In the genomic region with DNA sequence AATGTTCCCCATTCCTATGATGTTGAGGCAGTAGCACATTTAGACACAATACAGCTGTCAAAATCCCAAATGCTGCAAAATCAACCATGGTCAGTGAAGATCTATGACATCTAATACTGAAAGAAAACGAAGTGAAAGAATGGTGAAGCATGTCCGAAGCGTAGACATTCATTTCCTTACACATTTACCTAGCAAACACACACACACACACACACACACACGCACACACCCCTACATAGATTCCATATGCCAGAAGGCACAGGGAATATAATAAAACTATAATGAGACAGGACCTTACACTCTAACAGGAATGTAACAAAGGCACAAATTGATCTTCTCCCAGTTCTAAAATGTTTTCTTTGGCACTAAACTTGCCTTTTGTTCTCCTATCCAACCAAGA, we compare ENCODE assay signal across 11 cellular contexts. TPM values are rescaled to one million over a fixed set of nuclear protein-coding genes. Genes with fewer than 3 reads are reported as not detected.
DNase-seq lines count a peak whose midpoint lies in the region; ATAC-seq and TF ChIP-seq lines count a peak whose summit lies in the region.
"Had no signal": no experiment of that assay in that cellular context is flagged by ENCODE, and none has a peak within 500 bp of the region (broad histone marks: within the 10 kb centered on the region; RNA-seq: fewer than 3 reads in every experiment).

No MANE protein-coding gene starts in this region.

- no peak overlapping the region for H3K14ac ChIP-seq in mesenchymal stem cell (ENCODE audit: low read length in 2 of 2)

- peaks cover 52 to 81% of the 10 kb centered on the region in 2 donors for H3K4me1 Mint-ChIP-seq in immature natural killer cell

- no peak overlapping the region for H3K23ac ChIP-seq in mesenchymal stem cell (ENCODE audit: low read length in 2 of 2)

- H3K4me1 ChIP-seq in mesenchymal stem cell (ENCODE audit: control insufficient read depth, insufficient read depth, low read depth, low read length): peaks cover 2% of the 10 kb centered on the region

- H3K36me3 ChIP-seq in mesenchymal stem cell (ENCODE audit: control insufficient read depth in 1 of 2, insufficient read depth in 2 of 2, low read depth in 1 of 2, low read length in 2 of 2): no peaks in the 10 kb centered on the region

- no peak overlapping the region for H4K8ac ChIP-seq in mesenchymal stem cell (ENCODE audit: low read length)

- peaks cover 34% of the 10 kb centered on the region for H3K79me1 ChIP-seq in mesenchymal stem cell (replicated peaks; ENCODE audit: low read length, poor library complexity, severe bottlenecking)

- H2AK5ac ChIP-seq in mesenchymal stem cell (ENCODE audit: low read length, severe bottlenecking): no peak overlapping the region

- H3K27me3 Mint-ChIP-seq in immature natural killer cell (ENCODE audit: low read depth in 3 of 3): peaks cover 0 to 2% (median 2%) of the 10 kb centered on the region in 3 donors

- H2BK120ac ChIP-seq in mesenchymal stem cell (ENCODE audit: low read depth, low read length): no peak overlapping the region

- no peak overlapping the region for H3K4me3 ChIP-seq in mesenchymal stem cell (ENCODE audit: insufficient read depth in 1 of 2, low read depth in 1 of 2, low read length in 2 of 2)
- H3K4me3 ChIP-seq: BLaER1 had no signal

- H2AFZ ChIP-seq in mesenchymal stem cell (ENCODE audit: low read depth, low read length): no peak overlapping the region

- peak overlapping the region in 1 of 6 donors; percentile 39 for H3K27ac Mint-ChIP-seq in immature natural killer cell

- H3K36me3 Mint-ChIP-seq in immature natural killer cell: no peaks in the 10 kb centered on the region

- no peak overlapping the region for H2BK5ac ChIP-seq in mesenchymal stem cell (ENCODE audit: low read depth, low read length, poor library complexity, severe bottlenecking)

- no peak overlapping the region for H2BK12ac ChIP-seq in mesenchymal stem cell (ENCODE audit: low read length in 2 of 2)

- no peak overlapping the region for H3K27ac ChIP-seq in mesenchymal stem cell (ENCODE audit: low read length, poor library complexity, severe bottlenecking)
- H3K27ac ChIP-seq: BLaER1 had no signal

- H3K18ac ChIP-seq in mesenchymal stem cell (ENCODE audit: low read depth in 1 of 2, low read length in 2 of 2): no peak overlapping the region

- ATAC-seq in GM18505 (IDR thresholded peaks at IDR 0.05; ENCODE audit: unreplicated experiment) (peak; percentile 57), GM21723 (IDR thresholded peaks at IDR 0.05; ENCODE audit: unreplicated experiment) (peak; percentile 57), HG03469 (IDR thresholded peaks at IDR 0.05; ENCODE audit: unreplicated experiment) (peak; percentile 62)

- no peaks in the 10 kb centered on the region for H3K9me3 Mint-ChIP-seq in immature natural killer cell

- no peak overlapping the region for H2BK15ac ChIP-seq in mesenchymal stem cell (ENCODE audit: low read depth, poor library complexity, severe bottlenecking)

- no peak overlapping the region for H4K91ac ChIP-seq in mesenchymal stem cell (ENCODE audit: low read length)

- WGBS in mesenchymal stem cell: 91% methylated on average over 4 of the region's 4 CpGs

- no peak overlapping the region for H3K4ac ChIP-seq in mesenchymal stem cell (ENCODE audit: low read depth in 1 of 2, low read length in 2 of 2)

- DNase-seq in mesenchymal stem cell: no peak
- DNase-seq in immature natural killer cell: no peak
- no peak for DNase-seq in activated CD4-positive, alpha-beta T cell treated with anti-CD3 and anti-CD28 coated beads for 4 hours
- DNase-seq in NCI-H2107 treated with DMSO at 0.1 percent for 48 hours (lab: John Stamatoyannopoulos, UW; ENCODE audit: unreplicated experiment): no peak
- no peak for DNase-seq in SHP77 (lab: John Stamatoyannopoulos, UW)
- DNase-seq: posterior cingulate gyrus; stimulated activated CD8-positive, alpha-beta memory T cell treated with anti-CD3 and anti-CD28 coated beads, Interleukin-4, amount 100 ng/mL, for 48 hours had no signal

- no peak overlapping the region for H3K4me3 Mint-ChIP-seq in immature natural killer cell

- peak overlapping the region; percentile 79 for H3K9ac ChIP-seq in mesenchymal stem cell (ENCODE audit: low read length)
- H3K9ac ChIP-seq: BLaER1 had no signal

- no peak overlapping the region for H3K4me2 ChIP-seq in mesenchymal stem cell (ENCODE audit: low read length, poor library complexity, severe bottlenecking)
- H3K4me2 ChIP-seq: BLaER1 had no signal

- TF ChIP-seq POLR2A in GM18505 (IDR thresholded peaks at IDR 0.05; ENCODE audit: borderline replicate concordance, extremely low read depth, insufficient read depth, insufficient read length): no peak

- H3K9me3 ChIP-seq in mesenchymal stem cell (ENCODE audit: control insufficient read depth, low read length): no peaks in the 10 kb centered on the region
- H3K9me3 ChIP-seq: BLaER1 had no signal

- H3K27me3 ChIP-seq in mesenchymal stem cell (ENCODE audit: control insufficient read depth in 1 of 2, insufficient read depth in 1 of 2, low read length in 2 of 2): no peaks in the 10 kb centered on the region
- H3K27me3 ChIP-seq: BLaER1 had no signal

RNA-seq across cellular contexts. Expression of a gene that starts 32.4 kb away (rescaled TPM):
- polyA plus RNA-seq in mesenchymal stem cell (2013, experiment 1 of 2): 29.8 TPM
- polyA plus RNA-seq in mesenchymal stem cell (2013, experiment 2 of 2): 30.0 TPM
- 1 to 10 TPM; 1.6 to 3.5 (median 1.8) TPM for polyA plus RNA-seq in immature natural killer cell
